15 cellular contexts compared by ENCODE assay signal in the genomic region with DNA sequence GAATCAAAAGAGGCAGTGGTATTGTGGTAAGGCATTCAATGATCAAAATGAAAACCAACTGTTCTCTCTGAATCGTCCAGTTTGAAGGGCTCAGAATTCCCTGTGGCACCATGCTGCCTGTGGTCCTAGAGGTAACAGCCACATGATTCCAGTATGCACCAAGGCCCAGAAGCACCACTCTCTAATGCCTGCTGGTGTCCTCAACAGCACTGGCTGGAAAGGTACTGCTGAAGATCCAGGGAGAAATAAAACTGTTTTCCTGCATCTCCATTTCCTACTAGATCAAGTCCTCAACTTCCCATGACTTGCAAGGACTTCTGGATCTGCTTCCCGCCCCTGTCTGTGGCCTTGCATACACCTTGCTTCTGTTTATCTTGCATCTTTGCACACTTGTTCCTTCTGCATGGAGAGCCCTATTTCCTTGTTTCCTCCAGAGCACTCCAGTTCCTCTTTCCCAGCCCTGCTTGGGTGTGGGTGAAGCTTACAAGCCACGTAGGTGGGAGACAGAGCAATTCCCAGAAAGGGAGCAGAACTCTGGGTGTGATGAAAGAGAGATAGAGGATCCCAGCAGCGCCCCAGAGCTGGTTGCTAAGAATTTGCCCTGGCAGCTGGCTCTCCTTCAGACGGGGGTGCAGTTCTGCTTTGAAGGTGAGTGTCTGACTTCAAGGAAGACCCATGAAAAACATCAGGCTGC. TPM values are rescaled to one million over a fixed set of nuclear protein-coding genes. Genes with fewer than 3 reads are reported as not detected.
DNase-seq lines count a peak whose midpoint lies in the region; ATAC-seq and TF ChIP-seq lines count a peak whose summit lies in the region.
"Had no signal": no experiment of that assay in that cellular context is flagged by ENCODE, and none has a peak within 500 bp of the region (broad histone marks: within the 10 kb centered on the region; RNA-seq: fewer than 3 reads in every experiment).

No MANE protein-coding gene starts in this region.

- H4K91ac ChIP-seq in neuronal stem cell (ENCODE audit: low read depth, low read length, poor library complexity) = no peak overlapping the region

- H2AK5ac ChIP-seq in neuronal stem cell (ENCODE audit: low read depth, low read length) = no peak overlapping the region

- TF ChIP-seq CTCF in RWPE2 (IDR thresholded peaks at IDR 0.05; ENCODE audit: poor library complexity, severe bottlenecking) (no peak), esophagus muscularis mucosa (IDR thresholded peaks at IDR 0.05) (no peak), transverse colon (IDR thresholded peaks at IDR 0.05) (no peak)

- no peak overlapping the region for H3K4me2 ChIP-seq in neuronal stem cell (ENCODE audit: insufficient read depth, low read length, poor library complexity, severe bottlenecking)

- WGBS in esophagus muscularis mucosa = 67% methylated on average over 5 of the region's 5 CpGs
- no CpG with 5 or more reads among the region's 5 CpGs for WGBS in neuronal stem cell (ENCODE audit: extremely low coverage in 2 of 2, insufficient read length in 2 of 2, insufficient replicate concordance in 1 of 2), 2 donors
- WGBS in transverse colon (ENCODE audit: low coverage in 1 of 2), 2 donors = 17 to 42% methylated on average over 1 to 5 of the region's 5 CpGs

- peak overlapping the region; percentile 33 for H2BK12ac ChIP-seq in neuronal stem cell (ENCODE audit: low read length)

- H3K9me3 ChIP-seq in RWPE2 (ENCODE audit: severe bottlenecking) (no peaks in the 10 kb centered on the region), esophagus muscularis mucosa (no peaks in the 10 kb centered on the region), neuronal stem cell (replicated peaks in 1 of 2; ENCODE audit: control insufficient read depth in 2 of 2, insufficient read depth in 1 of 2, low read depth in 1 of 2, low read length in 2 of 2) (no peaks in the 10 kb centered on the region), transverse colon (no peaks in the 10 kb centered on the region)

- H3K79me1 ChIP-seq in neuronal stem cell (ENCODE audit: low read depth, low read length) = peaks cover 2% of the 10 kb centered on the region

- in situ Hi-C loops in transverse colon (cut with MboI; ENCODE audit: low pct_ligation_motif_present in 1 of 4, low pct_unique_long_range_greater_than_20kb in 1 of 4, low sequenced_read_pairs in 3 of 4) = loop anchor here in 1 of 4 donors (10.0 kb wide), 1 partner anchor 207 kb away; no protein-coding TSS in a partner anchor

- H3K27ac ChIP-seq in RWPE2 (ENCODE audit: poor library complexity, severe bottlenecking) (no peak overlapping the region), esophagus muscularis mucosa (replicated peaks in 1 of 4) (peak overlapping the region in 3 of 4 donors; percentile 1 to 62 (median 60)), neuronal stem cell (replicated peaks; ENCODE audit: low read length) (no peak overlapping the region), transverse colon (peak overlapping the region; percentile 57 to 71 (median 70))

- no peak for TF ChIP-seq EP300 in esophagus muscularis mucosa (IDR thresholded peaks at IDR 0.05)
- TF ChIP-seq EP300 in transverse colon (IDR thresholded peaks at IDR 0.05; ENCODE audit: low read depth) = no peak

- ATAC-seq in RWPE2 (ENCODE audit: low read depth) = peak; percentile 30; the same call in 1 of the 3 replicates
- ATAC-seq: activated naive CD4-positive, alpha-beta T cell treated with anti-CD3 and anti-CD28 coated beads, Interleukin-2, amount 50 U/mL, for 72 hours had no signal

- no peak overlapping the region for H2BK15ac ChIP-seq in neuronal stem cell (ENCODE audit: low read length)

- intact Hi-C loops in esophagus muscularis mucosa (cut with DNase I) = no loop called here
- intact Hi-C loops in transverse colon (cut with DNase I; ENCODE audit: low total_unique reads) = no loop called here

- no peak overlapping the region for H3K4ac ChIP-seq in neuronal stem cell (ENCODE audit: low read length)

- H2BK5ac ChIP-seq in neuronal stem cell (ENCODE audit: low read length) = peak overlapping the region; percentile 42

- no peak overlapping the region for H4K8ac ChIP-seq in neuronal stem cell (ENCODE audit: low read depth, low read length)

- H2AFZ ChIP-seq in neuronal stem cell (ENCODE audit: low read length) = no peak overlapping the region

- H3K4me3 ChIP-seq in RWPE2 (ENCODE audit: severe bottlenecking) (no peak overlapping the region), esophagus muscularis mucosa (no peak overlapping the region), neuronal stem cell (ENCODE audit: low read length in 2 of 2) (no peak overlapping the region), transverse colon (no peak overlapping the region)

- H3K27me3 ChIP-seq in RWPE2 (ENCODE audit: insufficient read depth, poor library complexity, severe bottlenecking) (no peaks in the 10 kb centered on the region), esophagus muscularis mucosa (no peaks in the 10 kb centered on the region), neuronal stem cell (ENCODE audit: control insufficient read depth in 3 of 3, insufficient read depth in 3 of 3, low read depth in 1 of 3, low read length in 3 of 3) (no peaks in the 10 kb centered on the region), transverse colon (no peaks in the 10 kb centered on the region)

- peak overlapping the region; percentile 57 for H3K18ac ChIP-seq in neuronal stem cell (ENCODE audit: low read length)

- H3K4me1 ChIP-seq in RWPE2 (ENCODE audit: insufficient read depth, poor library complexity, severe bottlenecking) = peaks cover 4% of the 10 kb centered on the region
- peaks cover 35 to 65% (median 55%) of the 10 kb centered on the region in 4 donors for H3K4me1 ChIP-seq in esophagus muscularis mucosa
- peaks cover 19 to 26% of the 10 kb centered on the region in 2 donors for H3K4me1 ChIP-seq in neuronal stem cell (ENCODE audit: control insufficient read depth in 2 of 2, insufficient read depth in 1 of 2, low read depth in 1 of 2, low read length in 2 of 2)
- H3K4me1 ChIP-seq in transverse colon = peaks cover 25 to 69% (median 40%) of the 10 kb centered on the region in 4 donors

- DNase-seq in RWPE2 (ENCODE audit: low spot score) = no peak
- DNase-seq in esophagus muscularis mucosa (ENCODE audit: extremely low spot score) = peak; percentile 91
- no peak for DNase-seq in neuronal stem cell (ENCODE audit: low spot score)
- DNase-seq in transverse colon = peak; percentile 33
- no peak for DNase-seq in NCI-H1694 (lab: John Stamatoyannopoulos, UW)
- no peak for DNase-seq in NCI-H1930 (lab: John Stamatoyannopoulos, UW)
- DNase-seq in NCI-H345 (lab: John Stamatoyannopoulos, UW) = no peak
- DNase-seq: CD4-positive, alpha-beta memory T cell; foreskin fibroblast; H9; islet precursor cell; NCI-H1105; NCI-H69; SIG-M5 had no signal

- peak overlapping the region; percentile 69 for H2BK120ac ChIP-seq in neuronal stem cell (ENCODE audit: low read depth, low read length)

- H3K23ac ChIP-seq in neuronal stem cell (ENCODE audit: low read depth, low read length, poor library complexity) = no peak overlapping the region

- no peak for TF ChIP-seq POLR2A in esophagus muscularis mucosa (IDR thresholded peaks at IDR 0.05; ENCODE audit: low read depth)
- no peak for TF ChIP-seq POLR2A in transverse colon (IDR thresholded peaks at IDR 0.05)

- no peak overlapping the region for H3K14ac ChIP-seq in neuronal stem cell (ENCODE audit: low read length)

- no peaks in the 10 kb centered on the region for H3K36me3 ChIP-seq in RWPE2 (ENCODE audit: low read depth)
- no peaks in the 10 kb centered on the region for H3K36me3 ChIP-seq in esophagus muscularis mucosa
- H3K36me3 ChIP-seq in neuronal stem cell (replicated peaks in 1 of 2; ENCODE audit: control insufficient read depth in 2 of 2, insufficient read depth in 2 of 2, low read length in 2 of 2) = peaks cover 0 to 17% of the 10 kb centered on the region in 2 donors
- no peaks in the 10 kb centered on the region for H3K36me3 ChIP-seq in transverse colon

- H3K9ac ChIP-seq in neuronal stem cell (ENCODE audit: low read depth, low read length, poor library complexity) = no peak overlapping the region

RNA-seq across cellular contexts. Expression of a gene that starts 41.0 kb away (rescaled TPM):
- total RNA-seq in esophagus muscularis mucosa (under 1 TPM in 1 of 4 donors, not detected in 3; 0.32 TPM), transverse colon (1 to 10 TPM in 1 of 4 donors, under 1 TPM in 1, not detected in 2; 0.64 to 1.1 TPM)
- polyA plus RNA-seq in neuronal stem cell (2013, experiment 1 of 2) = 0.22 TPM
- polyA plus RNA-seq in neuronal stem cell (2013, experiment 2 of 2) = 0.43 TPM
- total RNA-seq: activated naive CD4-positive, alpha-beta T cell treated with anti-CD3 and anti-CD28 coated beads, Interleukin-2, amount 50 U/mL, for 72 hours; CD4-positive, alpha-beta memory T cell; H9 had no signal
- polyA plus RNA-seq: CD4-positive, alpha-beta memory T cell had no signal

Comparison
In these comparisons a context has a peak if more than half of its experiments do, and no peak if none do; other contexts are left out.
1. DNase-seq: peak in esophagus muscularis mucosa (single experiment) and transverse colon (single experiment); none in RWPE2 (single experiment), neuronal stem cell (single experiment), NCI-H1694 (single experiment), NCI-H1930 (0 of 2) and NCI-H345 (single experiment).
2. H3K27ac ChIP-seq: peak in esophagus muscularis mucosa (3 of 4) and transverse colon (4 of 4); none in RWPE2 (single experiment) and neuronal stem cell (single experiment).